1 cellular context compared by ENCODE assay signal in the genomic region with DNA sequence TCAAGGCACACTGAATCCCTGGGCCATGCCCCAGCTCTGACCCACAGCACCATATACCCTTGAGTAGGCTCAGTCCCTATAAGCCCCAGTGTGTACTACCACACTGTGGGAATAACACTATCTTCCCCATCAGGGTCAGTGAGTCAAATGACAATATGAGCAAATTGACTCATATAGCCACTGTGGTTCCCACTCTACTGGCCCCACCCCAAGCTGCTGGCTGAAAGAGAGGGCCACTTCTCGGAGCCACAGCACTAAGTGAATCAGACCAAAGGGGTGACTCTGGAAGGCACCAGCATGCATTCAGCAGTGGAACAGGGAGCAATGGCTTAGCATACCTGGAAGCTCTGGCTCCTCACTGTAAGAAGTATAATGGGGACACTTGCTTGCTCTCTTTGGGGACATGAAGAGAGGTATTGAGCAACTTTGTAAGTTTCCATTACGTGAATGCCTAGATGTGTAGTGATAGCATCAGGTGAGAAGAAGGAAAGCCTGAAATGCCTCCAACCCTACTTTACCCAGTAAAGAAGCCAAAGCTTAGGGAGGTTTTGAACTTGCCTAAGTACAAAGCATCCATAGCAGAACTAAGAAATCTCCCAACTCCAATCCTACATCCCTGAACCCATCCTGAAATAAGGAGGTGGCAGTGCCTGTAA.
A peak's percentile ranks its signal among the peaks of the same experiment; 100 is the strongest.
TF ChIP-seq lines count a peak whose summit lies in the region.

No MANE protein-coding gene starts in this region.

TF ChIP-seq in GM12878, 131 proteins besides CTCF, POLR2A, EP300 and RAD21 (continued from another document):
- TF ChIP-seq NBN (IDR thresholded peaks at IDR 0.05) (no peak), POLR2AphosphoS2 (IDR thresholded peaks at IDR 0.05; ENCODE audit: low read depth, low read length) (no peak), FOXM1 (IDR thresholded peaks at IDR 0.05; ENCODE audit: low read depth, low read length) (no peak), IKZF2 (IDR thresholded peaks at IDR 0.05) (peak; percentile 17 to 41; a peak in 2 of 4 replicates), NRF1 (conservative IDR thresholded peaks at IDR 0.05; ENCODE audit: low read depth, low read length) (no peak), BCLAF1 (IDR thresholded peaks at IDR 0.05) (no peak), SREBF2 (IDR thresholded peaks at IDR 0.05; ENCODE audit: low read length) (no peak), E4F1 (IDR thresholded peaks at IDR 0.05; ENCODE audit: borderline replicate concordance, partially characterized antibody) (no peak), ATF2 (IDR thresholded peaks at IDR 0.05; ENCODE audit: low read length) (peak; percentile 35; the same call in 1 of the 2 replicates), SUPT20H (IDR thresholded peaks at IDR 0.05; ENCODE audit: borderline replicate concordance, control insufficient read depth, low read depth, low read length) (no peak), BCL11A (IDR thresholded peaks at IDR 0.05; ENCODE audit: low read depth, low read length) (0 out of 2 replicates have a peak, but pooled peaks have one; percentile 26), NFXL1 (IDR thresholded peaks at IDR 0.05; ENCODE audit: borderline replicate concordance) (no peak), CHD1 (IDR thresholded peaks at IDR 0.05; ENCODE audit: low read depth, low read length) (no peak), GABPA (IDR thresholded peaks at IDR 0.05; ENCODE audit: low read depth) (no peak), IRF4 (IDR thresholded peaks at IDR 0.05; ENCODE audit: low read depth, low read length) (peak; percentile 78), ZZZ3 (IDR thresholded peaks at IDR 0.05; ENCODE audit: control insufficient read depth, insufficient read length, low read depth) (no peak), BRCA1 (IDR thresholded peaks at IDR 0.05; ENCODE audit: low read depth, low read length) (no peak)
- TF ChIP-seq, protein P1, sequence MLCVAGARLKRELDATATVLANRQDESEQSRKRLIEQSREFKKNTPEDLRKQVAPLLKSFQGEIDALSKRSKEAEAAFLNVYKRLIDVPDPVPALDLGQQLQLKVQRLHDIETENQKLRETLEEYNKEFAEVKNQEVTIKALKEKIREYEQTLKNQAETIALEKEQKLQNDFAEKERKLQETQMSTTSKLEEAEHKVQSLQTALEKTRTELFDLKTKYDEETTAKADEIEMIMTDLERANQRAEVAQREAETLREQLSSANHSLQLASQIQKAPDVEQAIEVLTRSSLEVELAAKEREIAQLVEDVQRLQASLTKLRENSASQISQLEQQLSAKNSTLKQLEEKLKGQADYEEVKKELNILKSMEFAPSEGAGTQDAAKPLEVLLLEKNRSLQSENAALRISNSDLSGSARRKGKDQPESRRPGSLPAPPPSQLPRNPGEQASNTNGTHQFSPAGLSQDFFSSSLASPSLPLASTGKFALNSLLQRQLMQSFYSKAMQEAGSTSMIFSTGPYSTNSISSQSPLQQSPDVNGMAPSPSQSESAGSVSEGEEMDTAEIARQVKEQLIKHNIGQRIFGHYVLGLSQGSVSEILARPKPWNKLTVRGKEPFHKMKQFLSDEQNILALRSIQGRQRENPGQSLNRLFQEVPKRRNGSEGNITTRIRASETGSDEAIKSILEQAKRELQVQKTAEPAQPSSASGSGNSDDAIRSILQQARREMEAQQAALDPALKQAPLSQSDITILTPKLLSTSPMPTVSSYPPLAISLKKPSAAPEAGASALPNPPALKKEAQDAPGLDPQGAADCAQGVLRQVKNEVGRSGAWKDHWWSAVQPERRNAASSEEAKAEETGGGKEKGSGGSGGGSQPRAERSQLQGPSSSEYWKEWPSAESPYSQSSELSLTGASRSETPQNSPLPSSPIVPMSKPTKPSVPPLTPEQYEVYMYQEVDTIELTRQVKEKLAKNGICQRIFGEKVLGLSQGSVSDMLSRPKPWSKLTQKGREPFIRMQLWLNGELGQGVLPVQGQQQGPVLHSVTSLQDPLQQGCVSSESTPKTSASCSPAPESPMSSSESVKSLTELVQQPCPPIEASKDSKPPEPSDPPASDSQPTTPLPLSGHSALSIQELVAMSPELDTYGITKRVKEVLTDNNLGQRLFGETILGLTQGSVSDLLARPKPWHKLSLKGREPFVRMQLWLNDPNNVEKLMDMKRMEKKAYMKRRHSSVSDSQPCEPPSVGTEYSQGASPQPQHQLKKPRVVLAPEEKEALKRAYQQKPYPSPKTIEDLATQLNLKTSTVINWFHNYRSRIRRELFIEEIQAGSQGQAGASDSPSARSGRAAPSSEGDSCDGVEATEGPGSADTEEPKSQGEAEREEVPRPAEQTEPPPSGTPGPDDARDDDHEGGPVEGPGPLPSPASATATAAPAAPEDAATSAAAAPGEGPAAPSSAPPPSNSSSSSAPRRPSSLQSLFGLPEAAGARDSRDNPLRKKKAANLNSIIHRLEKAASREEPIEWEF (IDR thresholded peaks at IDR 0.05; ENCODE audit: insufficient replicate concordance, low read depth, low read length): no peak
- TF ChIP-seq, protein P2, sequence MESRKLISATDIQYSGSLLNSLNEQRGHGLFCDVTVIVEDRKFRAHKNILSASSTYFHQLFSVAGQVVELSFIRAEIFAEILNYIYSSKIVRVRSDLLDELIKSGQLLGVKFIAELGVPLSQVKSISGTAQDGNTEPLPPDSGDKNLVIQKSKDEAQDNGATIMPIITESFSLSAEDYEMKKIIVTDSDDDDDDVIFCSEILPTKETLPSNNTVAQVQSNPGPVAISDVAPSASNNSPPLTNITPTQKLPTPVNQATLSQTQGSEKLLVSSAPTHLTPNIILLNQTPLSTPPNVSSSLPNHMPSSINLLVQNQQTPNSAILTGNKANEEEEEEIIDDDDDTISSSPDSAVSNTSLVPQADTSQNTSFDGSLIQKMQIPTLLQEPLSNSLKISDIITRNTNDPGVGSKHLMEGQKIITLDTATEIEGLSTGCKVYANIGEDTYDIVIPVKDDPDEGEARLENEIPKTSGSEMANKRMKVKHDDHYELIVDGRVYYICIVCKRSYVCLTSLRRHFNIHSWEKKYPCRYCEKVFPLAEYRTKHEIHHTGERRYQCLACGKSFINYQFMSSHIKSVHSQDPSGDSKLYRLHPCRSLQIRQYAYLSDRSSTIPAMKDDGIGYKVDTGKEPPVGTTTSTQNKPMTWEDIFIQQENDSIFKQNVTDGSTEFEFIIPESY (IDR thresholded peaks at IDR 0.05): no peak
